ENCODE assay signal across 21 cellular contexts in genomic region chr7:99272476-99273045, GRCh38. TPM values are rescaled to one million over a fixed set of nuclear protein-coding genes. Genes with fewer than 3 reads are reported as not detected.
DNase-seq lines count a peak whose midpoint lies in the region; ATAC-seq, FAIRE-seq and TF ChIP-seq lines count a peak whose summit lies in the region.
"Had no signal": no experiment of that assay in that cellular context is flagged by ENCODE, and none has a peak within 500 bp of the region (broad histone marks: within the 10 kb centered on the region; RNA-seq: fewer than 3 reads in every experiment).

Gene MYH16 (plus strand): TSS chr7:99272839.

- DNase-seq in T-helper 1 cell, result no peak
- DNase-seq in HK-2 (ENCODE audit: unreplicated experiment), result peak; percentile 17
- DNase-seq in activated T-helper 2 cell treated with anti-CD3 and anti-CD28 coated beads, Interferon-gamma antibody, Interleukin-2, Interleukin-4, amounts not matched to agents 10 μg/mL and 5 μg/mL and 100 μg/mL, durations not matched to agents 14 hours and 24 hours and 36 hours (ENCODE audit: low spot score), result no peak
- peak; percentile 81 for DNase-seq in kidney tubule cell (ENCODE audit: low spot score)
- DNase-seq in 8988T, result no peak
- DNase-seq in pancreas, result no peak
- DNase-seq in LoVo (ENCODE audit: low spot score), result no peak
- DNase-seq: activated CD8-positive, alpha-beta memory T cell treated with anti-CD3 and anti-CD28 coated beads, Interleukin-2, amount 50 U/mL, for 48 hours; anterior cingulate cortex; CD8-positive, alpha-beta memory T cell; MG63; NCI-H2081; NCI-H69; right cardiac atrium; stimulated activated CD8-positive, alpha-beta memory T cell treated with anti-CD3 and anti-CD28 coated beads, Interleukin-4, amount 100 ng/mL, for 48 hours; upper lobe of right lung had no signal

- H3K36me3 Mint-ChIP-seq in T-helper 1 cell treated with Interleukin-12 subunit alpha and Interleukin-12 subunit beta and Interleukin-4 antibody, amounts not matched to agents 30 μg/mL and 1 μg/mL, for 36 hours (ENCODE audit: low read depth), result no peaks in the 10 kb centered on the region
- no peaks in the 10 kb centered on the region for H3K36me3 Mint-ChIP-seq in activated T-helper 2 cell treated with anti-CD3 and anti-CD28 coated beads, Interferon-gamma antibody, Interleukin-2, Interleukin-4, amounts not matched to agents 10 μg/mL and 5 μg/mL and 100 μg/mL, durations not matched to agents 14 hours and 24 hours and 36 hours (ENCODE audit: low read depth)
- H3K36me3 Mint-ChIP-seq: CD8-positive, alpha-beta memory T cell had no signal

- FAIRE-seq in pancreas (lab: Jason Lieb, UNC), result no peak
- FAIRE-seq: A204.1, GM12892 had no signal

- no peak for ATAC-seq in pancreas
- ATAC-seq: right cardiac atrium, upper lobe of right lung had no signal

- no peak for TF ChIP-seq CTCF in pancreas (IDR thresholded peaks at IDR 0.05)

- no peaks in the 10 kb centered on the region for H3K9me3 Mint-ChIP-seq in T-helper 1 cell treated with Interleukin-12 subunit alpha and Interleukin-12 subunit beta and Interleukin-4 antibody, amounts not matched to agents 30 μg/mL and 1 μg/mL, for 36 hours
- no peaks in the 10 kb centered on the region for H3K9me3 Mint-ChIP-seq in activated T-helper 2 cell treated with anti-CD3 and anti-CD28 coated beads, Interferon-gamma antibody, Interleukin-2, Interleukin-4, amounts not matched to agents 10 μg/mL and 5 μg/mL and 100 μg/mL, durations not matched to agents 14 hours and 24 hours and 36 hours
- H3K9me3 Mint-ChIP-seq: CD8-positive, alpha-beta memory T cell; nephron had no signal

- H3K4me3 Mint-ChIP-seq in T-helper 1 cell treated with Interleukin-12 subunit alpha and Interleukin-12 subunit beta and Interleukin-4 antibody, amounts not matched to agents 30 μg/mL and 1 μg/mL, for 36 hours, result peak within 1 kb of the TSS; percentile 16
- H3K4me3 Mint-ChIP-seq in activated T-helper 2 cell treated with anti-CD3 and anti-CD28 coated beads, Interferon-gamma antibody, Interleukin-2, Interleukin-4, amounts not matched to agents 10 μg/mL and 5 μg/mL and 100 μg/mL, durations not matched to agents 14 hours and 24 hours and 36 hours (ENCODE audit: low read depth), result no peak within 1 kb of the TSS
- H3K4me3 Mint-ChIP-seq: CD8-positive, alpha-beta memory T cell; nephron had no signal

- H3K27ac Mint-ChIP-seq in T-helper 1 cell treated with Interleukin-12 subunit alpha and Interleukin-12 subunit beta and Interleukin-4 antibody, amounts not matched to agents 30 μg/mL and 1 μg/mL, for 36 hours, result peak within 1 kb of the TSS; percentile 50
- peak within 1 kb of the TSS; percentile 89 for H3K27ac Mint-ChIP-seq in activated T-helper 2 cell treated with anti-CD3 and anti-CD28 coated beads, Interferon-gamma antibody, Interleukin-2, Interleukin-4, amounts not matched to agents 10 μg/mL and 5 μg/mL and 100 μg/mL, durations not matched to agents 14 hours and 24 hours and 36 hours
- H3K27ac Mint-ChIP-seq: nephron had no signal

- WGBS in pancreas, 2 donors, result 72 to 86% methylated on average over 2 of the region's 2 CpGs

- no peaks in the 10 kb centered on the region for H3K36me3 ChIP-seq in pancreas
- H3K36me3 ChIP-seq: MG63, upper lobe of right lung had no signal

- H3K9me3 ChIP-seq in pancreas, result no peaks in the 10 kb centered on the region
- H3K9me3 ChIP-seq: MG63, upper lobe of right lung had no signal

- no peak within 1 kb of the TSS for H3K4me3 ChIP-seq in pancreas
- H3K4me3 ChIP-seq: MG63, upper lobe of right lung had no signal

- no peaks in the 10 kb centered on the region for H3K27me3 ChIP-seq in pancreas
- H3K27me3 ChIP-seq: MG63, upper lobe of right lung had no signal

- peaks cover 11% of the 10 kb centered on the region for H3K4me1 Mint-ChIP-seq in T-helper 1 cell treated with Interleukin-12 subunit alpha and Interleukin-12 subunit beta and Interleukin-4 antibody, amounts not matched to agents 30 μg/mL and 1 μg/mL, for 36 hours (ENCODE audit: low read depth)
- peaks cover 22% of the 10 kb centered on the region for H3K4me1 Mint-ChIP-seq in activated T-helper 2 cell treated with anti-CD3 and anti-CD28 coated beads, Interferon-gamma antibody, Interleukin-2, Interleukin-4, amounts not matched to agents 10 μg/mL and 5 μg/mL and 100 μg/mL, durations not matched to agents 14 hours and 24 hours and 36 hours (ENCODE audit: low read depth)
- H3K4me1 Mint-ChIP-seq: nephron had no signal

- intact Hi-C loops in activated T-helper 2 cell treated with anti-CD3 and anti-CD28 coated beads, Interferon-gamma antibody, Interleukin-2, Interleukin-4, amounts not matched to agents 10 μg/mL and 5 μg/mL and 100 μg/mL, durations not matched to agents 14 hours and 24 hours and 36 hours (cut with micrococcal nuclease), result no loop called here
- intact Hi-C loops in pancreas (cut with DNase I), result no loop called here

- peaks cover 0 to 3% (median 0%) of the 10 kb centered on the region in 3 donors for H3K4me1 ChIP-seq in pancreas
- H3K4me1 ChIP-seq: upper lobe of right lung had no signal

- no peaks in the 10 kb centered on the region for H3K27me3 Mint-ChIP-seq in T-helper 1 cell treated with Interleukin-12 subunit alpha and Interleukin-12 subunit beta and Interleukin-4 antibody, amounts not matched to agents 30 μg/mL and 1 μg/mL, for 36 hours (ENCODE audit: low read depth)
- H3K27me3 Mint-ChIP-seq in activated T-helper 2 cell treated with anti-CD3 and anti-CD28 coated beads, Interferon-gamma antibody, Interleukin-2, Interleukin-4, amounts not matched to agents 10 μg/mL and 5 μg/mL and 100 μg/mL, durations not matched to agents 14 hours and 24 hours and 36 hours (ENCODE audit: low read depth), result no peaks in the 10 kb centered on the region

- no peak within 1 kb of the TSS for H3K27ac ChIP-seq in pancreas
- H3K27ac ChIP-seq: upper lobe of right lung had no signal

RNA-seq across cellular contexts. Expression of gene MYH16, which starts in this region (rescaled TPM):
- total RNA-seq in activated T-helper 2 cell treated with anti-CD3 and anti-CD28 coated beads, Interferon-gamma antibody, Interleukin-2, Interleukin-4, amounts not matched to agents 10 μg/mL and 5 μg/mL and 100 μg/mL, durations not matched to agents 14 hours and 24 hours and 36 hours, result not detected in 2 replicates
- under 1 TPM in 1 of 6 donors, not detected in 5; 0.09 TPM for total RNA-seq in pancreas
- under 1 TPM in 1 of 2 donors, not detected in 1; 0.02 TPM for polyA plus RNA-seq in pancreas
- total RNA-seq: CD8-positive, alpha-beta memory T cell; lower leg skin; right cardiac atrium; upper lobe of right lung had no signal
- polyA plus RNA-seq: CD8-positive, alpha-beta memory T cell; right cardiac atrium had no signal

Comparison
In these comparisons a context has a peak if more than half of its experiments do, and no peak if none do; other contexts are left out.
1. DNase-seq: peak in HK-2 (single experiment) and kidney tubule cell (single experiment); none in T-helper 1 cell (0 of 5), activated T-helper 2 cell treated with anti-CD3 and anti-CD28 coated beads, Interferon-gamma antibody, Interleukin-2, Interleukin-4, amounts not matched to agents 10 μg/mL and 5 μg/mL and 100 μg/mL, durations not matched to agents 14 hours and 24 hours and 36 hours (single experiment), 8988T (single experiment), pancreas (0 of 6) and LoVo (single experiment).